ENCODE assay signal across 8 cellular contexts in genomic region chr9:83062011-83062652, GRCh38. TPM values are rescaled to one million over a fixed set of nuclear protein-coding genes. Genes with fewer than 3 reads are reported as not detected.
DNase-seq lines count a peak whose midpoint lies in the region; ATAC-seq and TF ChIP-seq lines count a peak whose summit lies in the region.

No MANE protein-coding gene starts in this region.

- no peak overlapping the region for H3K27ac ChIP-seq in neuronal stem cell (replicated peaks; ENCODE audit: low read length)

- H3K9me3 Mint-ChIP-seq in activated T-cell treated with anti-CD3 and anti-CD28 coated beads, Interleukin-2, amount 50 U/mL, for 72 hours = peaks cover 2% of the 10 kb centered on the region in 2 donors

- no peaks in the 10 kb centered on the region for H3K9me3 ChIP-seq in neuronal stem cell (replicated peaks in 1 of 2; ENCODE audit: control insufficient read depth in 2 of 2, insufficient read depth in 1 of 2, low read depth in 1 of 2, low read length in 2 of 2)

- DNase-seq in Caki2 (ENCODE audit: low read depth) = peak; percentile 68
- peak; percentile 50 for DNase-seq in NCI-H2171 (lab: John Stamatoyannopoulos, UW)
- DNase-seq in epithelial cell of proximal tubule (ENCODE audit: low read depth) = no peak
- DNase-seq in neuronal stem cell (ENCODE audit: low spot score) = peak; percentile 38
- no peak for DNase-seq in OCI-M1 (lab: John Stamatoyannopoulos, UW)
- no peak for DNase-seq in activated T-cell treated with anti-CD3 and anti-CD28 coated beads, Interleukin-2, amount 50 U/mL, for 72 hours
- no peak for DNase-seq in anterior cingulate cortex (lab: John Stamatoyannopoulos, UW)

- H3K4me3 ChIP-seq in epithelial cell of proximal tubule (ENCODE audit: low read depth, low read length) = peak overlapping the region; percentile 78
- peak overlapping the region in 1 of 2 donors; percentile 78 for H3K4me3 ChIP-seq in neuronal stem cell (ENCODE audit: low read length in 2 of 2)

- H3K27ac Mint-ChIP-seq in activated T-cell treated with anti-CD3 and anti-CD28 coated beads, Interleukin-2, amount 50 U/mL, for 72 hours = no peak overlapping the region

- in situ Hi-C loops in Caki2 (cut with HindIII; ENCODE audit: low pct_unique_long_range_greater_than_20kb, low sequenced_read_pairs) = no loop called here

- H2AFZ ChIP-seq in neuronal stem cell (ENCODE audit: low read length) = peak overlapping the region; percentile 83

- peak overlapping the region; percentile 56 for H3K23ac ChIP-seq in neuronal stem cell (ENCODE audit: low read depth, low read length, poor library complexity)

- peaks cover 45% of the 10 kb centered on the region for H3K27me3 Mint-ChIP-seq in activated T-cell treated with anti-CD3 and anti-CD28 coated beads, Interleukin-2, amount 50 U/mL, for 72 hours (ENCODE audit: low read depth)

- H2BK120ac ChIP-seq in neuronal stem cell (ENCODE audit: low read depth, low read length) = no peak overlapping the region

- H3K4me3 Mint-ChIP-seq in activated T-cell treated with anti-CD3 and anti-CD28 coated beads, Interleukin-2, amount 50 U/mL, for 72 hours = no peak overlapping the region

- no peak for ATAC-seq in GM19328 (IDR thresholded peaks at IDR 0.05; ENCODE audit: unreplicated experiment)
- ATAC-seq in activated T-cell treated with anti-CD3 and anti-CD28 coated beads, Interleukin-2, amount 50 U/mL, for 72 hours (replicated peaks in 1 of 2) = no peak

- peak overlapping the region; percentile 82 for H3K18ac ChIP-seq in neuronal stem cell (ENCODE audit: low read length)

- H3K79me1 ChIP-seq in neuronal stem cell (ENCODE audit: low read depth, low read length) = no peaks in the 10 kb centered on the region

- H2AK5ac ChIP-seq in neuronal stem cell (ENCODE audit: low read depth, low read length) = no peak overlapping the region

- TF ChIP-seq CTCF in epithelial cell of proximal tubule (conservative IDR thresholded peaks at IDR 0.05; ENCODE audit: low read depth, low read length) = no peak

- no CpG with 5 or more reads among the region's 53 CpGs for WGBS in neuronal stem cell (ENCODE audit: extremely low coverage in 2 of 2, insufficient read length in 2 of 2, insufficient replicate concordance in 1 of 2), 2 donors

- no peak overlapping the region for H3K4ac ChIP-seq in neuronal stem cell (ENCODE audit: low read length)

- H3K14ac ChIP-seq in neuronal stem cell (ENCODE audit: low read length) = no peak overlapping the region

- peaks cover 10 to 71% (median 36%) of the 10 kb centered on the region in 3 experiments for H3K27me3 ChIP-seq in neuronal stem cell (ENCODE audit: control insufficient read depth in 3 of 3, insufficient read depth in 3 of 3, low read depth in 1 of 3, low read length in 3 of 3)

- H4K91ac ChIP-seq in neuronal stem cell (ENCODE audit: low read depth, low read length, poor library complexity) = no peak overlapping the region

- H2BK15ac ChIP-seq in neuronal stem cell (ENCODE audit: low read length) = peak overlapping the region; percentile 51

- peak overlapping the region; percentile 99 for H3K4me2 ChIP-seq in neuronal stem cell (ENCODE audit: insufficient read depth, low read length, poor library complexity, severe bottlenecking)

- H3K9ac ChIP-seq in neuronal stem cell (ENCODE audit: low read depth, low read length, poor library complexity) = peak overlapping the region; percentile 3

- no peaks in the 10 kb centered on the region for H3K36me3 ChIP-seq in neuronal stem cell (replicated peaks in 1 of 2; ENCODE audit: control insufficient read depth in 2 of 2, insufficient read depth in 2 of 2, low read length in 2 of 2)

- no peaks in the 10 kb centered on the region for H3K4me1 Mint-ChIP-seq in activated T-cell treated with anti-CD3 and anti-CD28 coated beads, Interleukin-2, amount 50 U/mL, for 72 hours (ENCODE audit: low read depth)

- H4K8ac ChIP-seq in neuronal stem cell (ENCODE audit: low read depth, low read length) = no peak overlapping the region

- peaks cover 0 to 1% of the 10 kb centered on the region in 2 donors for H3K4me1 ChIP-seq in neuronal stem cell (ENCODE audit: control insufficient read depth in 2 of 2, insufficient read depth in 1 of 2, low read depth in 1 of 2, low read length in 2 of 2)

- H3K36me3 Mint-ChIP-seq in activated T-cell treated with anti-CD3 and anti-CD28 coated beads, Interleukin-2, amount 50 U/mL, for 72 hours (ENCODE audit: insufficient read depth in 2 of 2) = peaks cover 1 to 8% of the 10 kb centered on the region in 2 donors

- no peak overlapping the region for H2BK5ac ChIP-seq in neuronal stem cell (ENCODE audit: low read length)

- no peak overlapping the region for H2BK12ac ChIP-seq in neuronal stem cell (ENCODE audit: low read length)

RNA-seq across cellular contexts. Expression of gene RASEF, which starts 0.8 kb away (rescaled TPM):
- 3.8 and 7.0 TPM in 2 replicates for total RNA-seq in Caki2 (2014; rRNA removed; shearing (Covaris generic); ENCODE audit: low replicate concordance)
- total RNA-seq in epithelial cell of proximal tubule = 11.6 and 12.2 TPM in 2 replicates
- polyA plus RNA-seq in neuronal stem cell (2013, experiment 1 of 2) = 0.15 TPM
- polyA plus RNA-seq in neuronal stem cell (2013, experiment 2 of 2) = 0.17 TPM
- not detected for total RNA-seq in activated T-cell treated with anti-CD3 and anti-CD28 coated beads, Interleukin-2, amount 50 U/mL, for 72 hours

Comparison
In these comparisons a context has a peak if more than half of its experiments do, and no peak if none do; other contexts are left out.
1. DNase-seq: peak in Caki2 (single experiment), NCI-H2171 (single experiment) and neuronal stem cell (single experiment); none in epithelial cell of proximal tubule (single experiment), OCI-M1 (single experiment), activated T-cell treated with anti-CD3 and anti-CD28 coated beads, Interleukin-2, amount 50 U/mL, for 72 hours (0 of 2) and anterior cingulate cortex (0 of 58).